Comparison of ENCODE assay signal across 9 cellular contexts in genomic region chr12:46523863-46524770, GRCh38.
DNase-seq lines count a peak whose midpoint lies in the region; ATAC-seq and TF ChIP-seq lines count a peak whose summit lies in the region.
"Had no signal": no experiment of that assay in that cellular context is flagged by ENCODE, and none has a peak within 500 bp of the region (broad histone marks: within the 10 kb centered on the region; RNA-seq: fewer than 3 reads in every experiment).

No MANE protein-coding gene starts in this region.

- H3K9me3 ChIP-seq in Loucy (ENCODE audit: insufficient read depth, low read depth, low read length), result peaks cover 6% of the 10 kb centered on the region; the same call in 1 of the 2 replicates

- H3K9ac ChIP-seq in Loucy (ENCODE audit: low read depth, low read length, poor library complexity, severe bottlenecking), result peak overlapping the region; percentile 19

- H3F3A ChIP-seq in Loucy (ENCODE audit: low read depth), result no peaks in the 10 kb centered on the region

- intact Hi-C loops in activated naive CD4-positive, alpha-beta T cell treated with anti-CD3 and anti-CD28 coated beads for 36 hours (cut with micrococcal nuclease), result loop anchor here (1.0 to 10.0 kb wide), 11 partner anchors 11 to 529 kb away; partner anchors contain the start of genes SCAF11 and SLC38A2

- H3K27ac Mint-ChIP-seq in activated naive CD4-positive, alpha-beta T cell treated with anti-CD3 and anti-CD28 coated beads for 36 hours, result peak overlapping the region; percentile 81
- peak overlapping the region; percentile 72 to 97 for H3K27ac Mint-ChIP-seq in stimulated activated naive CD8-positive, alpha-beta T cell treated with anti-CD3 and anti-CD28 coated beads, Interleukin-15, amount 100 ng/mL, for 72 hours

- H3K9me2 ChIP-seq in Loucy (replicated peaks; ENCODE audit: low read depth, low read length), result no peaks in the 10 kb centered on the region

- no peaks in the 10 kb centered on the region for H3K27me3 ChIP-seq in Loucy (ENCODE audit: insufficient read depth, low read length, poor library complexity, severe bottlenecking)

- H3K4me2 ChIP-seq in Loucy (ENCODE audit: low read depth, low read length, poor library complexity, severe bottlenecking), result peak overlapping the region; percentile 55

- peaks cover 38% of the 10 kb centered on the region for H3K4me1 Mint-ChIP-seq in activated naive CD4-positive, alpha-beta T cell treated with anti-CD3 and anti-CD28 coated beads for 36 hours (ENCODE audit: low read depth)
- H3K4me1 Mint-ChIP-seq in stimulated activated naive CD8-positive, alpha-beta T cell treated with anti-CD3 and anti-CD28 coated beads, Interleukin-15, amount 100 ng/mL, for 72 hours, result peaks cover 64% of the 10 kb centered on the region

- no peak for TF ChIP-seq CTCF in Loucy (conservative IDR thresholded peaks at IDR 0.05; ENCODE audit: low read length)

- ATAC-seq in stimulated activated naive CD8-positive, alpha-beta T cell treated with anti-CD3 and anti-CD28 coated beads, Interleukin-15, amount 100 ng/mL, for 72 hours, result peak; percentile 92
- no peak for ATAC-seq in GM18868 (IDR thresholded peaks at IDR 0.05; ENCODE audit: unreplicated experiment)

- H2AFZ ChIP-seq in Loucy (ENCODE audit: low read length), result no peak overlapping the region; the same call in 1 of the 2 replicates

- peaks cover 34% of the 10 kb centered on the region for H3K4me1 ChIP-seq in Loucy (ENCODE audit: insufficient read depth, low read length, poor library complexity, severe bottlenecking)

- DNase-seq in AG08396 (ENCODE audit: low spot score) (peak; percentile 87), kidney tubule cell (ENCODE audit: low spot score) (peak; percentile 98), NCI-H510A treated with DMSO at 0.1 percent for 48 hours (lab: John Stamatoyannopoulos, UW) (no peak), NCI-H1092 (lab: John Stamatoyannopoulos, UW) (no peak)
- DNase-seq in activated naive CD4-positive, alpha-beta T cell treated with anti-CD3 and anti-CD28 coated beads for 36 hours, result peak; percentile 76
- peak; percentile 37 to 68 for DNase-seq in stimulated activated naive CD8-positive, alpha-beta T cell treated with anti-CD3 and anti-CD28 coated beads, Interleukin-15, amount 100 ng/mL, for 72 hours

- H3K36me3 ChIP-seq in Loucy (ENCODE audit: insufficient read depth, low read length), result no peaks in the 10 kb centered on the region

- CTCF ChIA-PET in activated naive CD4-positive, alpha-beta T cell treated with anti-CD3 and anti-CD28 coated beads for 36 hours (lab: Charles Lee), result interaction anchor here (0.5 to 1.8 kb wide), 11 partner anchors 9 to 1303 kb away, joined by 3 to 7 read pairs (median 4); no protein-coding TSS in a partner anchor

- no peaks in the 10 kb centered on the region for H3K36me3 Mint-ChIP-seq in activated naive CD4-positive, alpha-beta T cell treated with anti-CD3 and anti-CD28 coated beads for 36 hours (ENCODE audit: low read depth)
- H3K36me3 Mint-ChIP-seq: brain had no signal

- peak overlapping the region; percentile 35 for H3K4me3 ChIP-seq in Loucy (ENCODE audit: low read length, poor library complexity, severe bottlenecking)

- no peaks in the 10 kb centered on the region for H3K27me3 Mint-ChIP-seq in activated naive CD4-positive, alpha-beta T cell treated with anti-CD3 and anti-CD28 coated beads for 36 hours (ENCODE audit: low read depth)
- no peaks in the 10 kb centered on the region for H3K27me3 Mint-ChIP-seq in stimulated activated naive CD8-positive, alpha-beta T cell treated with anti-CD3 and anti-CD28 coated beads, Interleukin-15, amount 100 ng/mL, for 72 hours

- H4K20me1 ChIP-seq in Loucy (ENCODE audit: insufficient read depth, low read length, poor library complexity, severe bottlenecking), result no peaks in the 10 kb centered on the region

- H3K4me3 Mint-ChIP-seq in activated naive CD4-positive, alpha-beta T cell treated with anti-CD3 and anti-CD28 coated beads for 36 hours, result peak overlapping the region; percentile 61
- H3K4me3 Mint-ChIP-seq in stimulated activated naive CD8-positive, alpha-beta T cell treated with anti-CD3 and anti-CD28 coated beads, Interleukin-15, amount 100 ng/mL, for 72 hours, result peak overlapping the region; percentile 78 to 82
- H3K4me3 Mint-ChIP-seq: brain had no signal

- no peaks in the 10 kb centered on the region for H3K79me2 ChIP-seq in Loucy (ENCODE audit: insufficient read depth, low read length)

- peaks cover 3% of the 10 kb centered on the region for H3K9me3 Mint-ChIP-seq in activated naive CD4-positive, alpha-beta T cell treated with anti-CD3 and anti-CD28 coated beads for 36 hours
- H3K9me3 Mint-ChIP-seq in stimulated activated naive CD8-positive, alpha-beta T cell treated with anti-CD3 and anti-CD28 coated beads, Interleukin-15, amount 100 ng/mL, for 72 hours, result no peaks in the 10 kb centered on the region
- H3K9me3 Mint-ChIP-seq: brain had no signal

Comparison
In these comparisons a context has a peak if more than half of its experiments do, and no peak if none do; other contexts are left out.
1. DNase-seq: peak in AG08396 (single experiment), activated naive CD4-positive, alpha-beta T cell treated with anti-CD3 and anti-CD28 coated beads for 36 hours (single experiment), kidney tubule cell (single experiment) and stimulated activated naive CD8-positive, alpha-beta T cell treated with anti-CD3 and anti-CD28 coated beads, Interleukin-15, amount 100 ng/mL, for 72 hours (2 of 2); none in NCI-H510A treated with DMSO at 0.1 percent for 48 hours (single experiment) and NCI-H1092 (single experiment).